ENCODE assay signal across 21 cellular contexts in genomic region chr9:108517591-108518365, GRCh38.
A peak's percentile ranks its signal among the peaks of the same experiment; 100 is the strongest.
DNase-seq lines count a peak whose midpoint lies in the region; ATAC-seq and TF ChIP-seq lines count a peak whose summit lies in the region.
"Had no signal": no experiment of that assay in that cellular context is flagged by ENCODE, and none has a peak within 500 bp of the region (broad histone marks: within the 10 kb centered on the region; RNA-seq: fewer than 3 reads in every experiment).

No MANE protein-coding gene starts in this region.

- H3K4me3 Mint-ChIP-seq in CD14-positive monocyte: no peak overlapping the region
- H3K4me3 Mint-ChIP-seq: CD4-positive, alpha-beta memory T cell had no signal

- H3K79me1 ChIP-seq in mesenchymal stem cell (replicated peaks; ENCODE audit: low read length, poor library complexity, severe bottlenecking): no peaks in the 10 kb centered on the region

- intact Hi-C loops in right lobe of liver (cut with DNase I) (no loop called here), CD14-positive monocyte (cut with micrococcal nuclease) (no loop called here)

- peaks cover 0 to 4% (median 0%) of the 10 kb centered on the region in 3 donors for H3K27me3 Mint-ChIP-seq in CD14-positive monocyte (ENCODE audit: low read depth in 3 of 3)

- DNase-seq in right lobe of liver (no peak), dermis microvascular lymphatic vessel endothelial cell (ENCODE audit: low read depth in 2 of 2) (peak; percentile 70 to 98), mesenchymal stem cell (no peak), COLO668 (lab: John Stamatoyannopoulos, UW; ENCODE audit: unreplicated experiment) (no peak), CD14-positive monocyte (ENCODE audit: low spot score) (no peak), Ammon's horn (ENCODE audit: low spot score) (no peak)
- no peak for DNase-seq in activated CD8-positive, alpha-beta memory T cell treated with anti-CD3 and anti-CD28 coated beads, Interleukin-2, amount 50 U/mL, for 4 hours
- DNase-seq: CD4-positive, alpha-beta memory T cell; GOT3; KG1; NCI-H1092; NCI-H1436 treated with DMSO at 0.1 percent for 48 hours; NCI-H2029; NCI-H226; NCI-H510A treated with DMSO at 0.1 percent for 48 hours; NCI-H748 treated with DMSO at 0.1 percent for 48 hours; NK-92 treated with Interleukin-12 subunit alpha and Interleukin-12 subunit beta, amount 100 ng/mL, for 24 hours had no signal

- H3K36me3 Mint-ChIP-seq in CD14-positive monocyte: no peaks in the 10 kb centered on the region
- H3K36me3 Mint-ChIP-seq: CD4-positive, alpha-beta memory T cell had no signal

- H2BK120ac ChIP-seq in mesenchymal stem cell (ENCODE audit: low read depth, low read length): no peak overlapping the region

- no peak overlapping the region for H3K4me3 ChIP-seq in liver (ENCODE audit: low read depth in 1 of 3, low read length in 3 of 3)
- no peak overlapping the region for H3K4me3 ChIP-seq in right lobe of liver
- no peak overlapping the region for H3K4me3 ChIP-seq in mesenchymal stem cell (ENCODE audit: insufficient read depth in 1 of 2, low read depth in 1 of 2, low read length in 2 of 2)
- H3K4me3 ChIP-seq: A549, BLaER1 had no signal

- H3K9ac ChIP-seq in liver (ENCODE audit: low read depth in 1 of 2, low read length in 2 of 2) (no peak overlapping the region), mesenchymal stem cell (ENCODE audit: low read length) (no peak overlapping the region)
- H3K9ac ChIP-seq: BLaER1 had no signal

- H4K8ac ChIP-seq in mesenchymal stem cell (ENCODE audit: low read length): no peak overlapping the region

- TF ChIP-seq RAD21 in liver (IDR thresholded peaks at IDR 0.05): no peak

- no peak overlapping the region for H3K4me2 ChIP-seq in mesenchymal stem cell (ENCODE audit: low read length, poor library complexity, severe bottlenecking)
- H3K4me2 ChIP-seq: A549, BLaER1 had no signal

- TF ChIP-seq CTCF in liver (IDR thresholded peaks at IDR 0.05; ENCODE audit: low read depth, low read length, missing input control) (no peak), right lobe of liver (IDR thresholded peaks at IDR 0.05) (no peak), CD14-positive monocyte (IDR thresholded peaks at IDR 0.05) (no peak)

- peaks cover 0 to 3% (median 0%) of the 10 kb centered on the region in 7 donors for H3K9me3 Mint-ChIP-seq in CD14-positive monocyte

- peak overlapping the region in 1 of 2 experiments; percentile 10 for H2BK12ac ChIP-seq in mesenchymal stem cell (ENCODE audit: low read length in 2 of 2)

- H3K36me3 ChIP-seq in liver (ENCODE audit: control insufficient read depth in 4 of 4, insufficient read depth in 3 of 4, low read depth in 1 of 4, low read length in 3 of 4) (no peaks in the 10 kb centered on the region), right lobe of liver (no peaks in the 10 kb centered on the region), mesenchymal stem cell (ENCODE audit: control insufficient read depth in 1 of 2, insufficient read depth in 2 of 2, low read depth in 1 of 2, low read length in 2 of 2) (no peaks in the 10 kb centered on the region)
- H3K36me3 ChIP-seq: BLaER1 had no signal

- no peak overlapping the region for H2BK15ac ChIP-seq in mesenchymal stem cell (ENCODE audit: low read depth, poor library complexity, severe bottlenecking)

- 75% methylated on average over 9 of the region's 9 CpGs for WGBS in liver
- 49% methylated on average over 8 of the region's 9 CpGs for WGBS in right lobe of liver (ENCODE audit: insufficient coverage, low coverage, low lambda C conversion rate, missing lambda C conversion rate)
- 81% methylated on average over 9 of the region's 9 CpGs for WGBS in mesenchymal stem cell

- no peak overlapping the region for H3K4ac ChIP-seq in mesenchymal stem cell (ENCODE audit: low read depth in 1 of 2, low read length in 2 of 2)

- ATAC-seq in right lobe of liver: no peak
- ATAC-seq: A549, HCT116 had no signal

- H3K27me3 ChIP-seq in liver (ENCODE audit: control insufficient read depth in 4 of 4, insufficient read depth in 4 of 4, low read length in 3 of 4): no peaks in the 10 kb centered on the region
- no peaks in the 10 kb centered on the region for H3K27me3 ChIP-seq in right lobe of liver
- H3K27me3 ChIP-seq in mesenchymal stem cell (ENCODE audit: control insufficient read depth in 1 of 2, insufficient read depth in 1 of 2, low read length in 2 of 2): no peaks in the 10 kb centered on the region
- H3K27me3 ChIP-seq: BLaER1 had no signal

- H3K9me3 ChIP-seq in liver (ENCODE audit: control insufficient read depth in 4 of 4, low read length in 3 of 4) (no peaks in the 10 kb centered on the region), right lobe of liver (no peaks in the 10 kb centered on the region), mesenchymal stem cell (ENCODE audit: control insufficient read depth, low read length) (no peaks in the 10 kb centered on the region)
- H3K9me3 ChIP-seq: A549, BLaER1 had no signal

- H3K14ac ChIP-seq in mesenchymal stem cell (ENCODE audit: low read length in 2 of 2): peak overlapping the region in 1 of 2 experiments; percentile 26

- H3K4me1 Mint-ChIP-seq in CD14-positive monocyte: peaks cover 9% of the 10 kb centered on the region
- H3K4me1 Mint-ChIP-seq: CD4-positive, alpha-beta memory T cell had no signal

- no peak overlapping the region for H2BK5ac ChIP-seq in mesenchymal stem cell (ENCODE audit: low read depth, low read length, poor library complexity, severe bottlenecking)

- H3K4me1 ChIP-seq in liver (ENCODE audit: control insufficient read depth in 4 of 4, insufficient read depth in 4 of 4, low read length in 3 of 4) (no peaks in the 10 kb centered on the region), right lobe of liver (no peaks in the 10 kb centered on the region), mesenchymal stem cell (ENCODE audit: control insufficient read depth, insufficient read depth, low read depth, low read length) (no peaks in the 10 kb centered on the region)

- H4K91ac ChIP-seq in mesenchymal stem cell (ENCODE audit: low read length): peak overlapping the region; percentile 28

- H3K27ac Mint-ChIP-seq in CD14-positive monocyte: no peak overlapping the region
- H3K27ac Mint-ChIP-seq: CD4-positive, alpha-beta memory T cell had no signal

- H2AFZ ChIP-seq in mesenchymal stem cell (ENCODE audit: low read depth, low read length): no peak overlapping the region

- H3K27ac ChIP-seq in liver (ENCODE audit: low read depth in 1 of 2, low read length in 2 of 2): no peak overlapping the region
- H3K27ac ChIP-seq in right lobe of liver: no peak overlapping the region
- H3K27ac ChIP-seq in mesenchymal stem cell (ENCODE audit: low read length, poor library complexity, severe bottlenecking): no peak overlapping the region
- H3K27ac ChIP-seq: A549, BLaER1 had no signal

- no peak overlapping the region for H2AK5ac ChIP-seq in mesenchymal stem cell (ENCODE audit: low read length, severe bottlenecking)

- TF ChIP-seq POLR2A in right lobe of liver (IDR thresholded peaks at IDR 0.05): no peak

- H3K23ac ChIP-seq in mesenchymal stem cell (ENCODE audit: low read length in 2 of 2): no peak overlapping the region

- peak overlapping the region in 1 of 2 experiments; percentile 23 for H3K18ac ChIP-seq in mesenchymal stem cell (ENCODE audit: low read depth in 1 of 2, low read length in 2 of 2)

TF ChIP-seq in liver, 16 proteins besides CTCF, POLR2A, EP300 and RAD21:
- TF ChIP-seq FOXA2 (IDR thresholded peaks at IDR 0.05) (no peak), SP1 (IDR thresholded peaks at IDR 0.05) (no peak), RXRA (IDR thresholded peaks at IDR 0.05) (no peak), NR2F2 (IDR thresholded peaks at IDR 0.05) (peak; percentile 43), TAF1 (conservative IDR thresholded peaks at IDR 0.05) (no peak), GABPA (IDR thresholded peaks at IDR 0.05 in 1 of 2, conservative IDR thresholded peaks at IDR 0.05 in 1 of 2) (no peak)

Comparison
In these comparisons a context has a peak if more than half of its experiments do, and no peak if none do; other contexts are left out.
1. DNase-seq: peak in dermis microvascular lymphatic vessel endothelial cell (2 of 2); none in right lobe of liver (0 of 3), mesenchymal stem cell (single experiment), COLO668 (single experiment), CD14-positive monocyte (single experiment), Ammon's horn (single experiment) and activated CD8-positive, alpha-beta memory T cell treated with anti-CD3 and anti-CD28 coated beads, Interleukin-2, amount 50 U/mL, for 4 hours (single experiment).